In genomic region chr12:56160160-56160763, GRCh38 we compare ENCODE assay signal across 8 cellular contexts. TPM values are rescaled to one million over a fixed set of nuclear protein-coding genes. Genes with fewer than 3 reads are reported as not detected.
DNase-seq lines count a peak whose midpoint lies in the region; ATAC-seq and TF ChIP-seq lines count a peak whose summit lies in the region.

No MANE protein-coding gene starts in this region.

- peaks cover 33 to 56% (median 45%) of the 10 kb centered on the region in 10 experiments for H3K4me1 ChIP-seq in BLaER1 treated with 17β-estradiol and CSF1 and Interleukin-3, amounts not matched to agents 10 nM and 100 nM
- peaks cover 23% of the 10 kb centered on the region for H3K4me1 ChIP-seq in PC-9 (replicated peaks; ENCODE audit: insufficient read depth)
- peaks cover 26% of the 10 kb centered on the region for H3K4me1 ChIP-seq in iPS-18a (ENCODE audit: control insufficient read depth, low read depth, low read length)

- H3F3A ChIP-seq in PC-9 (ENCODE audit: insufficient read depth, low read depth) = peaks cover 58% of the 10 kb centered on the region

- H3K27ac ChIP-seq in BLaER1 treated with 17β-estradiol and CSF1 and Interleukin-3, amounts not matched to agents 10 nM and 100 nM = peak overlapping the region; percentile 88 to 97 (median 92); a peak in 21 of 22 replicates
- H3K27ac ChIP-seq in PC-9 = peak overlapping the region; percentile 82
- no peak overlapping the region for H3K27ac ChIP-seq in iPS-18a (ENCODE audit: low read length)

- BruUV-seq in PC-9 (replicated peaks; lab: Mats Ljungman, UMichigan) = no TSS peak

- no peak for ATAC-seq in GM18502 (IDR thresholded peaks at IDR 0.05; ENCODE audit: poor library complexity, unreplicated experiment)
- ATAC-seq in HG02588 (IDR thresholded peaks at IDR 0.05; ENCODE audit: unreplicated experiment) = no peak

- DNase-seq in PC-9 = no peak
- DNase-seq in activated gamma-delta T cell treated with anti-CD3 and anti-CD28 coated beads, Interleukin-2, amount 50 U/mL, for 16 hours (ENCODE audit: low read depth) = peak; percentile 47
- peak; percentile 43 for DNase-seq in stimulated activated CD4-positive, alpha-beta T cell treated with anti-CD3 and anti-CD28 coated beads, Interleukin-2, amount 100 ng/mL, for 4 hours (ENCODE audit: low read depth)
- DNase-seq in NCI-H2029 (lab: John Stamatoyannopoulos, UW) = no peak

- no peak for TF ChIP-seq CTCF in PC-9 (conservative IDR thresholded peaks at IDR 0.05)

- no peaks in the 10 kb centered on the region for H3K27me3 ChIP-seq in BLaER1 treated with 17β-estradiol and CSF1 and Interleukin-3, amounts not matched to agents 10 nM and 100 nM
- H3K27me3 ChIP-seq in PC-9 (ENCODE audit: insufficient read depth, low read depth) = no peaks in the 10 kb centered on the region
- H3K27me3 ChIP-seq in iPS-18a (ENCODE audit: control insufficient read depth, insufficient read depth, low read length) = no peaks in the 10 kb centered on the region

- peaks cover 43 to 68% (median 60%) of the 10 kb centered on the region in 11 experiments for H4K20me1 ChIP-seq in BLaER1 treated with 17β-estradiol and CSF1 and Interleukin-3, amounts not matched to agents 10 nM and 100 nM
- H4K20me1 ChIP-seq in PC-9 (ENCODE audit: insufficient read depth) = peaks cover 26% of the 10 kb centered on the region

- no peaks in the 10 kb centered on the region for H3K9me2 ChIP-seq in PC-9 (ENCODE audit: insufficient read depth)

- H3K9me3 ChIP-seq in BLaER1 treated with 17β-estradiol and CSF1 and Interleukin-3, amounts not matched to agents 10 nM and 100 nM (replicated peaks in 1 of 11) = no peaks in the 10 kb centered on the region
- H3K9me3 ChIP-seq in PC-9 (ENCODE audit: insufficient read depth, low read depth) (no peaks in the 10 kb centered on the region), iPS-18a (ENCODE audit: control insufficient read depth, low read depth, low read length) (no peaks in the 10 kb centered on the region)

- H3K79me2 ChIP-seq in PC-9 (ENCODE audit: low read depth) = peaks cover 35% of the 10 kb centered on the region

- no peak overlapping the region for H2AFZ ChIP-seq in PC-9

- intact Hi-C loops in PC-9 (cut with micrococcal nuclease; ENCODE audit: unreplicated experiment) = loop anchor here (10.0 kb wide), 1 partner anchor 115 kb away; the partner anchor contains the start of gene RPS26

- CTCF ChIA-PET in PC-9 (lab: Charles Lee) = interaction anchor here (1.0 kb wide), 1 partner anchor 29 kb away, joined by 3 read pairs; the partner anchor contains the start of gene SMARCC2

- peaks cover 66 to 76% (median 70%) of the 10 kb centered on the region in 11 experiments for H3K36me3 ChIP-seq in BLaER1 treated with 17β-estradiol and CSF1 and Interleukin-3, amounts not matched to agents 10 nM and 100 nM
- H3K36me3 ChIP-seq in PC-9 (ENCODE audit: low read depth) (peaks cover 42% of the 10 kb centered on the region), iPS-18a (ENCODE audit: control insufficient read depth, low read depth, low read length) (peaks cover 60% of the 10 kb centered on the region)

- peak overlapping the region; percentile 90 to 100 (median 98) for H3K4me2 ChIP-seq in BLaER1 treated with 17β-estradiol and CSF1 and Interleukin-3, amounts not matched to agents 10 nM and 100 nM
- H3K4me2 ChIP-seq in PC-9 = peak overlapping the region; percentile 89

- peak overlapping the region; percentile 75 to 99 (median 91) for H3K4me3 ChIP-seq in BLaER1 treated with 17β-estradiol and CSF1 and Interleukin-3, amounts not matched to agents 10 nM and 100 nM
- peak overlapping the region; percentile 95; the same call in 1 of the 2 replicates for H3K4me3 ChIP-seq in PC-9
- peak overlapping the region; percentile 69 for H3K4me3 ChIP-seq in iPS-18a (ENCODE audit: low read length)

- POLR2A ChIA-PET in PC-9 (lab: Charles Lee; ENCODE audit: unreplicated experiment) = interaction anchor here (0.7 kb wide), 2 partner anchors 378 to 490 kb away, joined by 3 read pairs; no protein-coding TSS in a partner anchor

- H3K9ac ChIP-seq in BLaER1 treated with 17β-estradiol and CSF1 and Interleukin-3, amounts not matched to agents 10 nM and 100 nM = peak overlapping the region; percentile 93 to 98 (median 94)
- peak overlapping the region; percentile 87 for H3K9ac ChIP-seq in iPS-18a (ENCODE audit: low read length)

RNA-seq across cellular contexts. Expression of gene MYL6, which starts 2.1 kb away (rescaled TPM):
- total RNA-seq in PC-9 (2021) = 666 and 697 TPM in 2 replicates

RNA-seq across cellular contexts. Expression of gene MYL6B, which starts 7.9 kb away (rescaled TPM):
- 120 and 121 TPM in 2 replicates for total RNA-seq in PC-9 (2021)

RNA-seq across cellular contexts. Expression of gene SMARCC2, which starts 29.0 kb away (rescaled TPM):
- total RNA-seq in PC-9 (2021) = 70.3 and 86.4 TPM in 2 replicates

RNA-seq across cellular contexts. Expression of gene ESYT1, which starts 32.2 kb away (rescaled TPM):
- total RNA-seq in PC-9 (2021) = 46.1 and 52.2 TPM in 2 replicates

RNA-seq across cellular contexts. Expression of gene ZC3H10, which starts 42.2 kb away (rescaled TPM):
- total RNA-seq in PC-9 (2021) = 4.4 and 6.5 TPM in 2 replicates

Comparison
In these comparisons a context has a peak if more than half of its experiments do, and no peak if none do; other contexts are left out.
1. DNase-seq: peak in activated gamma-delta T cell treated with anti-CD3 and anti-CD28 coated beads, Interleukin-2, amount 50 U/mL, for 16 hours (single experiment) and stimulated activated CD4-positive, alpha-beta T cell treated with anti-CD3 and anti-CD28 coated beads, Interleukin-2, amount 100 ng/mL, for 4 hours (single experiment); none in PC-9 (0 of 2) and NCI-H2029 (single experiment).
2. Peak in every context shown above with its lines, with median percentiles within 50 percentile points of each other: H3K4me3 ChIP-seq.